Comparison of ENCODE assay signal across 9 cellular contexts in genomic region chr1:215083408-215083961, GRCh38. TPM values are rescaled to one million over a fixed set of nuclear protein-coding genes. Genes with fewer than 3 reads are reported as not detected.
A peak's percentile ranks its signal among the peaks of the same experiment; 100 is the strongest.
DNase-seq lines count a peak whose midpoint lies in the region; ATAC-seq and TF ChIP-seq lines count a peak whose summit lies in the region.
"Had no signal": no experiment of that assay in that cellular context is flagged by ENCODE, and none has a peak within 500 bp of the region (broad histone marks: within the 10 kb centered on the region; RNA-seq: fewer than 3 reads in every experiment).

No MANE protein-coding gene starts in this region.

- no peaks in the 10 kb centered on the region for H3K9me3 ChIP-seq in suprapubic skin

- TF ChIP-seq EP300 in suprapubic skin (IDR thresholded peaks at IDR 0.05) = no peak

- TF ChIP-seq CTCF in WI38 (IDR thresholded peaks at IDR 0.05; ENCODE audit: low read depth, low read length) = no peak
- no peak for TF ChIP-seq CTCF in suprapubic skin (IDR thresholded peaks at IDR 0.05)
- no peak for TF ChIP-seq CTCF in GM10266 (IDR thresholded peaks at IDR 0.05; ENCODE audit: control insufficient read depth, insufficient read depth, low read depth, missing control alignments)

- no peaks in the 10 kb centered on the region for H3K36me3 ChIP-seq in suprapubic skin

- ATAC-seq in GM21529 (IDR thresholded peaks at IDR 0.05; ENCODE audit: unreplicated experiment) = no peak
- no peak for ATAC-seq in GM18867 (IDR thresholded peaks at IDR 0.05; ENCODE audit: unreplicated experiment)

- peak overlapping the region; percentile 72 for H3K4me3 ChIP-seq in WI38 (ENCODE audit: low read depth, low read length)
- peak overlapping the region; percentile 55 for H3K4me3 ChIP-seq in suprapubic skin

- DNase-seq in NCI-H345 (lab: John Stamatoyannopoulos, UW) (peak; percentile 59), NCI-H345 treated with DMSO at 0.1 percent for 48 hours (lab: John Stamatoyannopoulos, UW; ENCODE audit: unreplicated experiment) (no peak), iPS-NIHi11 (ENCODE audit: low spot score) (peak; percentile 23), suprapubic skin (ENCODE audit: low spot score in 2 of 2) (peak; percentile 67 to 80), GM10266 (ENCODE audit: extremely low spot score) (no peak)

- WGBS in suprapubic skin = 6% methylated on average over 22 of the region's 22 CpGs

- no peak for TF ChIP-seq POLR2A in suprapubic skin (IDR thresholded peaks at IDR 0.05)

- peak overlapping the region; percentile 40 for H3K27ac ChIP-seq in suprapubic skin

- H3K4me1 ChIP-seq in suprapubic skin = peaks cover 17% of the 10 kb centered on the region

- peaks cover 29% of the 10 kb centered on the region for H3K27me3 ChIP-seq in suprapubic skin

RNA-seq across cellular contexts. Expression of gene KCNK2, which starts 0.9 kb away (rescaled TPM):
- total RNA-seq in suprapubic skin = 1 to 10 TPM; 1.4 to 8.2 (median 5.2) TPM
- total RNA-seq: activated CD8-positive, alpha-beta memory T cell treated with anti-CD3 and anti-CD28 coated beads for 36 hours had no signal

Comparison
In these comparisons a context has a peak if more than half of its experiments do, and no peak if none do; other contexts are left out.
1. DNase-seq: peak in NCI-H345 (single experiment), iPS-NIHi11 (single experiment) and suprapubic skin (2 of 2); none in NCI-H345 treated with DMSO at 0.1 percent for 48 hours (single experiment) and GM10266 (single experiment).